ENCODE assay signal across 8 cellular contexts in the genomic region with DNA sequence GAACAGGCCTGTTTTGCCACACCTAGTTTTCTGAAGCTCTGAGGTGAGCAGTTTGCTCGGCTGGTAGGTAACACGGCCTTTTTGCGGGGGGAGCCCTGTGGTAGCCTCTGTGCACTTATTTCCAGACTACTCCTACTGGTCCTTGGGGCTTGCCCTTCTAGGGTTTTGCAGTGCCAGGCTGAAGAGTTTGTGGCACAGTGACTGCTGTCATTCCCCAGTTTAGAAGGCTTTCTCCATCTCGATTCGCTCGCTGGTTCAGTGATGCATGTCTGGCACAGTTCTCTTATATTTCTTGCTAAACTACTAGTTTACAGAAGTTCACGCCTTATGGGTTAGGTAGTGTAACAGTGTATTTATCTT. TPM values are rescaled to one million over a fixed set of nuclear protein-coding genes. Genes with fewer than 3 reads are reported as not detected.
A peak's percentile ranks its signal among the peaks of the same experiment; 100 is the strongest.
DNase-seq lines count a peak whose midpoint lies in the region; ATAC-seq and TF ChIP-seq lines count a peak whose summit lies in the region.

No MANE protein-coding gene starts in this region.

- peaks cover 27% of the 10 kb centered on the region for H3K4me1 ChIP-seq in OCI-LY3 (ENCODE audit: low read length)
- peaks cover 16% of the 10 kb centered on the region for H3K4me1 ChIP-seq in vagina

- H3K36me3 Mint-ChIP-seq in brain = no peaks in the 10 kb centered on the region

- H3K27me3 ChIP-seq in OCI-LY3 (ENCODE audit: low read depth, low read length) = no peaks in the 10 kb centered on the region
- no peaks in the 10 kb centered on the region for H3K27me3 ChIP-seq in vagina

- H3K4me3 ChIP-seq in OCI-LY3 (ENCODE audit: low read length) = peak overlapping the region; percentile 96
- peak overlapping the region; percentile 61 to 62 for H3K4me3 ChIP-seq in vagina

- intact Hi-C loops in vagina (cut with DNase I) = no loop called here

- ATAC-seq in GM18873 (IDR thresholded peaks at IDR 0.05; ENCODE audit: low FRiP score, unreplicated experiment) = no peak

- peaks cover 0 to 4% (median 0%) of the 10 kb centered on the region in 5 experiments for H3K9me3 Mint-ChIP-seq in brain

- H3K9ac ChIP-seq in OCI-LY3 (ENCODE audit: low read length) = peak overlapping the region; percentile 86

- H3K27me3 Mint-ChIP-seq in brain = peaks cover 8% of the 10 kb centered on the region

- TF ChIP-seq POLR2A in vagina (IDR thresholded peaks at IDR 0.05) = no peak

- H3K9me3 ChIP-seq in OCI-LY3 (ENCODE audit: insufficient read depth, low read length) (no peaks in the 10 kb centered on the region), vagina (no peaks in the 10 kb centered on the region)

- TF ChIP-seq CTCF in OCI-LY3 (IDR thresholded peaks at IDR 0.05; ENCODE audit: low read depth, low read length) (no peak), brain (conservative IDR thresholded peaks at IDR 0.05) (no peak), vagina (IDR thresholded peaks at IDR 0.05) (no peak)

- DNase-seq in activated CD4-positive, CD25-positive, alpha-beta regulatory T cell treated with anti-CD3 and anti-CD28 coated beads, Interleukin-2, amount 50 U/mL, for 16 hours (ENCODE audit: low read depth, low spot score) = peak; percentile 2
- DNase-seq in activated CD4-positive, CD25-positive, alpha-beta regulatory T cell (lab: John Stamatoyannopoulos, UW) = no peak
- DNase-seq in midbrain (lab: John Stamatoyannopoulos, UW) (peak; percentile 1), vagina (ENCODE audit: extremely low spot score in 2 of 2) (no peak), amniotic stem cell (lab: John Stamatoyannopoulos, UW) (no peak)

- H3K36me3 ChIP-seq in OCI-LY3 (replicated peaks; ENCODE audit: low read depth, low read length) (peaks cover 5% of the 10 kb centered on the region), vagina (no peaks in the 10 kb centered on the region)

- H3K27ac Mint-ChIP-seq in brain = peak overlapping the region; percentile 98 to 99 (median 98)

- peaks cover 57% of the 10 kb centered on the region for H3K79me2 ChIP-seq in OCI-LY3 (ENCODE audit: low read length)

- peak overlapping the region; percentile 90 for H3K4me2 ChIP-seq in OCI-LY3 (ENCODE audit: low read length)

- peaks cover 10% of the 10 kb centered on the region; the same call in 1 of the 2 replicates for H4K20me1 ChIP-seq in OCI-LY3 (ENCODE audit: insufficient read depth, low read length)

- peak overlapping the region; percentile 98 to 100 (median 99) for H3K4me3 Mint-ChIP-seq in brain

- H2AFZ ChIP-seq in OCI-LY3 (ENCODE audit: low read depth, low read length) = no peak overlapping the region

- peak overlapping the region; percentile 81 for H3K27ac ChIP-seq in OCI-LY3 (ENCODE audit: low read length)
- no peak overlapping the region for H3K27ac ChIP-seq in vagina

- H3K4me1 Mint-ChIP-seq in brain = peaks cover 73% of the 10 kb centered on the region

RNA-seq across cellular contexts. Expression of gene KIF20B, which starts 0.7 kb away (rescaled TPM):
- 0.71 TPM for polyA plus RNA-seq in brain (ENCODE audit: insufficient read depth, low read depth, low replicate concordance)
- total RNA-seq in vagina = 2.5 TPM

RNA-seq across cellular contexts. Expression of gene PANK1, which starts 57.1 kb away (rescaled TPM):
- 4.6 TPM for polyA plus RNA-seq in brain (ENCODE audit: insufficient read depth, low read depth, low replicate concordance)
- total RNA-seq in vagina = 10.3 TPM

Comparison
In these comparisons a context has a peak if more than half of its experiments do, and no peak if none do; other contexts are left out.
1. DNase-seq: peak in activated CD4-positive, CD25-positive, alpha-beta regulatory T cell treated with anti-CD3 and anti-CD28 coated beads, Interleukin-2, amount 50 U/mL, for 16 hours (single experiment) and midbrain (single experiment); none in activated CD4-positive, CD25-positive, alpha-beta regulatory T cell (0 of 4), vagina (0 of 2) and amniotic stem cell (single experiment).